Comparison of ENCODE assay signal across 4 cellular contexts in the genomic region with DNA sequence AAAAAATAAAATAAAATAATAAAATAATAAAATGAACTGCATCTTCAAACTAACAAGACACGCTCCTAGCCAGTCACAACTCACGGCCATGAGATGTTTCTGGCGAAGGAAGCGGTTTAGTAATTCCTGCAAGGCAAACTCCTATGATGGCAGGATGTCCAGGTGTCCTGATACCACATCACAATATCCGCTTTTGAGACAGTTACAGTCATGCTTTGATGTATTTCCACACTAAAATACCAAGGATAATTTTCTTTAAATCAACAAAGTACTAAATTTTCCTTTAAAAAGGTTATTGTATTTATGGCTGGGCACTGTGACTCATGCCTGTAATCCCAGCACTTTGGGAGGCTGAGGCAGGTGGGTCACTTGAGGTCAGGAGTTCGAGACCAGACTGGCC. TPM values are rescaled to one million over a fixed set of nuclear protein-coding genes. Genes with fewer than 3 reads are reported as not detected.
"Had no signal": no experiment of that assay in that cellular context is flagged by ENCODE, and none has a peak within 500 bp of the region (broad histone marks: within the 10 kb centered on the region; RNA-seq: fewer than 3 reads in every experiment).

No MANE protein-coding gene starts in this region.

RNA-seq across cellular contexts. Expression of a gene that starts 9.6 kb away (rescaled TPM):
- total RNA-seq: HT1080 had no signal
- polyA plus RNA-seq: IgD-negative memory B cell, K562 had no signal

RNA-seq across cellular contexts. Expression of a gene that starts 34.2 kb away (rescaled TPM):
- total RNA-seq: HT-29, HT1080 had no signal
- polyA plus RNA-seq: IgD-negative memory B cell, K562 had no signal
